1 cellular context compared by ENCODE assay signal in the genomic region with DNA sequence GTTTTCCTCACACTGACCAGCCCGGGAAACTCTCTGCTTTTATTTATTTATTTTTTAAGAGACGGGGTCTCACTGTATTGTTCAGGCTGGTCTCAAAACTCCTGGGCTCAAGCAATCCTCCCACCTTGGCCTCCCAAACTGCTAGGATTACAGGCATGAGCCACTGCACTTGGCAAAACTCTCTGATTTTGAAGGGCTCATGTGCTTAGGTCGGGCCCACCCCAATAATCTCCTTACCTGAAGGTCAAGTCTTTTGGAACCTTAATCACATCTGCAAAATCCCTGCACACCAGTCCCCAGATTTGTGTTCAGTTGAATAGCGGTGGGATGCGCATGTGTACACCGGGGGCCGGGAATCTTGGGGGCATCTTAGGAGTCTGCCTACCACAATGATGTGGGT.
TF ChIP-seq lines count a peak whose summit lies in the region.

No MANE protein-coding gene starts in this region.

TF ChIP-seq in K562, 482 proteins besides CTCF, POLR2A, EP300 and RAD21:
- TF ChIP-seq CC2D1A (IDR thresholded peaks at IDR 0.05): no peak
- peak; percentile 65; the same call in 1 of the 2 replicates for TF ChIP-seq ZNF134 (CRISPR knock-in tag; conservative IDR thresholded peaks at IDR 0.05)
